ENCODE assay signal across 17 cellular contexts in the genomic region with DNA sequence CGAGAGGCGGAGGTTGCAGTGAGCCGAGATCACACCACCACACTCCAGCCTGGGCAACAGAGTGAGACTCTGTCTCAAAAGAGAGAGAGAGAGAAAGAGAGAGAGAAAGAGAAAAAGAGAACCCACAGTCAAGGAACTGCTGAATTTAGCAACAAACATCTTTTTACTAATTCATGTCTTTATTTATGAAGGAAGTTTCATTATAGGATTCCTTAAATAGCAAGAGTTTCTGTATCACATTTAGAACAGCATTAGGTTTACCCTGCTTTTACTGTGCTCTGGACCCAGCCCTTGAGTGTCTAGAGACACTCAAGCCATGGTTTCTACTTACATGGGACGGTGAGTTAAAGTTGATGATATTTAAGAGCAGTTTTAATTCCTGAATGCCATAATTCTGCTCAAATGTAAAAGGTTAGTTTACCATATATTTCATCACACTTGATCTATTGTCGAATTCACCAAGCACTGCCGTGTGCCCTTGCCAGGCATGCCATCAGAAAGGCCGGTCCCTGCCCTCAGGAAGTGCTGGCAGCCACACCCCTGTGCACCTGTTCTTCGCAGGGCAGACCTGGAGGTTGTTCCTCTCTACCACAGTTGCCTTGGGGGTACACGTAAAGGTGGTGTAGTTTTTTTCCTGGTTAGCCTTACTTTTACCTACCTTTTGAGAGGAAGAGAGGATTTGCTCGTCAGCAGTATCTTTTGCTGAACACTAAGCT.
A peak's percentile ranks its signal among the peaks of the same experiment; 100 is the strongest.
DNase-seq lines count a peak whose midpoint lies in the region; ATAC-seq and TF ChIP-seq lines count a peak whose summit lies in the region.
"Had no signal": no experiment of that assay in that cellular context is flagged by ENCODE, and none has a peak within 500 bp of the region (broad histone marks: within the 10 kb centered on the region; RNA-seq: fewer than 3 reads in every experiment).

No MANE protein-coding gene starts in this region.

- intact Hi-C loops in activated T-helper 1 cell treated with anti-CD3 and anti-CD28 coated beads, Interleukin-12 subunit alpha, Interleukin-12 subunit beta, Interleukin-2, Interleukin-4 antibody, amounts not matched to agents 30 ng/mL and 10 ng/mL and 1 ng/mL, durations not matched to agents 14 hours and 24 hours and 36 hours (cut with micrococcal nuclease) = loop anchor here (10.0 kb wide), 1 partner anchor 377 kb away; the partner anchor contains the start of gene CEP192
- intact Hi-C loops in mucosa of descending colon (cut with DNase I, micrococcal nuclease) = loop anchor here in 1 of 2 donors (10.0 kb wide), 1 partner anchor 47 kb away; no protein-coding TSS in a partner anchor

- in situ Hi-C loops in G401 (cut with HindIII; ENCODE audit: low sequenced_read_pairs) = no loop called here

- peaks cover 18% of the 10 kb centered on the region for H3K4me1 ChIP-seq in mucosa of descending colon (ENCODE audit: low read depth)

- peak overlapping the region; percentile 60 for H3K27ac Mint-ChIP-seq in T-helper 2 cell treated with Interferon-gamma antibody and Interleukin-4, amounts not matched to agents 5 μg/mL and 100 μg/mL, for 36 hours
- H3K27ac Mint-ChIP-seq in activated T-helper 1 cell treated with anti-CD3 and anti-CD28 coated beads, Interleukin-12 subunit alpha, Interleukin-12 subunit beta, Interleukin-2, Interleukin-4 antibody, amounts not matched to agents 30 ng/mL and 10 ng/mL and 1 ng/mL, durations not matched to agents 14 hours and 24 hours and 36 hours = peak overlapping the region; percentile 13

- no peaks in the 10 kb centered on the region for H3K36me3 ChIP-seq in mucosa of descending colon (ENCODE audit: low read depth)
- H3K36me3 ChIP-seq: thoracic aorta, WERI-Rb-1 had no signal

- no peaks in the 10 kb centered on the region for H3K9me3 Mint-ChIP-seq in T-helper 2 cell treated with Interferon-gamma antibody and Interleukin-4, amounts not matched to agents 5 μg/mL and 100 μg/mL, for 36 hours
- H3K9me3 Mint-ChIP-seq in activated T-helper 1 cell treated with anti-CD3 and anti-CD28 coated beads, Interleukin-12 subunit alpha, Interleukin-12 subunit beta, Interleukin-2, Interleukin-4 antibody, amounts not matched to agents 30 ng/mL and 10 ng/mL and 1 ng/mL, durations not matched to agents 14 hours and 24 hours and 36 hours = no peaks in the 10 kb centered on the region

- no peaks in the 10 kb centered on the region for H3K9me3 ChIP-seq in mucosa of descending colon
- H3K9me3 ChIP-seq: A549, SK-N-SH, thoracic aorta had no signal

- H3K4me3 Mint-ChIP-seq in T-helper 2 cell treated with Interferon-gamma antibody and Interleukin-4, amounts not matched to agents 5 μg/mL and 100 μg/mL, for 36 hours = peak overlapping the region; percentile 15
- no peak overlapping the region for H3K4me3 Mint-ChIP-seq in activated T-helper 1 cell treated with anti-CD3 and anti-CD28 coated beads, Interleukin-12 subunit alpha, Interleukin-12 subunit beta, Interleukin-2, Interleukin-4 antibody, amounts not matched to agents 30 ng/mL and 10 ng/mL and 1 ng/mL, durations not matched to agents 14 hours and 24 hours and 36 hours

- no peaks in the 10 kb centered on the region for H3K36me3 Mint-ChIP-seq in T-helper 2 cell treated with Interferon-gamma antibody and Interleukin-4, amounts not matched to agents 5 μg/mL and 100 μg/mL, for 36 hours (ENCODE audit: low read depth)
- H3K36me3 Mint-ChIP-seq in activated T-helper 1 cell treated with anti-CD3 and anti-CD28 coated beads, Interleukin-12 subunit alpha, Interleukin-12 subunit beta, Interleukin-2, Interleukin-4 antibody, amounts not matched to agents 30 ng/mL and 10 ng/mL and 1 ng/mL, durations not matched to agents 14 hours and 24 hours and 36 hours (ENCODE audit: low read depth) = no peaks in the 10 kb centered on the region

- peaks cover 51% of the 10 kb centered on the region for H3K4me1 Mint-ChIP-seq in T-helper 2 cell treated with Interferon-gamma antibody and Interleukin-4, amounts not matched to agents 5 μg/mL and 100 μg/mL, for 36 hours (ENCODE audit: low read depth)
- peaks cover 67% of the 10 kb centered on the region for H3K4me1 Mint-ChIP-seq in activated T-helper 1 cell treated with anti-CD3 and anti-CD28 coated beads, Interleukin-12 subunit alpha, Interleukin-12 subunit beta, Interleukin-2, Interleukin-4 antibody, amounts not matched to agents 30 ng/mL and 10 ng/mL and 1 ng/mL, durations not matched to agents 14 hours and 24 hours and 36 hours (ENCODE audit: low read depth)

- no peak for DNase-seq in T-helper 2 cell treated with Interferon-gamma antibody and Interleukin-4, amounts not matched to agents 5 μg/mL and 100 μg/mL, for 36 hours (ENCODE audit: low spot score)
- DNase-seq in T-helper 2 cell (no peak), G401 (ENCODE audit: low spot score) (peak; percentile 64), mucosa of descending colon (peak; percentile 69 to 81 (median 73)), GM03348 (ENCODE audit: low spot score) (no peak), SKM-1 treated with dmso at 0.1 percent for 144 hours (lab: John Stamatoyannopoulos, UW; ENCODE audit: unreplicated experiment) (no peak), COR-L47 (lab: John Stamatoyannopoulos, UW) (no peak)
- no peak for DNase-seq in activated T-helper 1 cell treated with anti-CD3 and anti-CD28 coated beads, Interleukin-12 subunit alpha, Interleukin-12 subunit beta, Interleukin-2, Interleukin-4 antibody, amounts not matched to agents 30 ng/mL and 10 ng/mL and 1 ng/mL, durations not matched to agents 14 hours and 24 hours and 36 hours (ENCODE audit: low spot score)
- DNase-seq: KBM-7, kidney glomerular epithelial cell, NCI-H1436, NCI-H345, SK-N-SH, WERI-Rb-1 had no signal

- no peak for TF ChIP-seq CTCF in mucosa of descending colon (IDR thresholded peaks at IDR 0.05)

- H3K4me3 ChIP-seq in mucosa of descending colon = no peak overlapping the region
- H3K4me3 ChIP-seq: A549, PC-9, thoracic aorta had no signal

- ATAC-seq in mucosa of descending colon = peak; percentile 73
- ATAC-seq: A549 had no signal

- no peaks in the 10 kb centered on the region for H3K27me3 Mint-ChIP-seq in T-helper 2 cell treated with Interferon-gamma antibody and Interleukin-4, amounts not matched to agents 5 μg/mL and 100 μg/mL, for 36 hours (ENCODE audit: low read depth)
- peaks cover 7% of the 10 kb centered on the region for H3K27me3 Mint-ChIP-seq in activated T-helper 1 cell treated with anti-CD3 and anti-CD28 coated beads, Interleukin-12 subunit alpha, Interleukin-12 subunit beta, Interleukin-2, Interleukin-4 antibody, amounts not matched to agents 30 ng/mL and 10 ng/mL and 1 ng/mL, durations not matched to agents 14 hours and 24 hours and 36 hours (ENCODE audit: insufficient read depth)

Comparison
In these comparisons a context has a peak if more than half of its experiments do, and no peak if none do; other contexts are left out.
1. DNase-seq: peak in G401 (single experiment) and mucosa of descending colon (3 of 3); none in T-helper 2 cell treated with Interferon-gamma antibody and Interleukin-4, amounts not matched to agents 5 μg/mL and 100 μg/mL, for 36 hours (single experiment), T-helper 2 cell (0 of 5), activated T-helper 1 cell treated with anti-CD3 and anti-CD28 coated beads, Interleukin-12 subunit alpha, Interleukin-12 subunit beta, Interleukin-2, Interleukin-4 antibody, amounts not matched to agents 30 ng/mL and 10 ng/mL and 1 ng/mL, durations not matched to agents 14 hours and 24 hours and 36 hours (single experiment), GM03348 (single experiment), SKM-1 treated with dmso at 0.1 percent for 144 hours (single experiment) and COR-L47 (single experiment).